ENCODE assay signal across 18 cellular contexts in genomic region chr2:155895016-155895415, GRCh38.
DNase-seq lines count a peak whose midpoint lies in the region; ATAC-seq, FAIRE-seq and TF ChIP-seq lines count a peak whose summit lies in the region.
"Had no signal": no experiment of that assay in that cellular context is flagged by ENCODE, and none has a peak within 500 bp of the region (broad histone marks: within the 10 kb centered on the region; RNA-seq: fewer than 3 reads in every experiment).

No MANE protein-coding gene starts in this region.

- no peaks in the 10 kb centered on the region for H3K9me3 Mint-ChIP-seq in GM23338

- ATAC-seq in GM23338 = no peak
- no peak for ATAC-seq in left colon
- ATAC-seq: A549, SK-N-SH treated with all-trans-retinoic acid at 6 μM for 48 hours had no signal

- peak overlapping the region; percentile 17 for H3K4me2 ChIP-seq in keratinocyte (ENCODE audit: control insufficient read depth, extremely low read depth, insufficient read depth, low read depth, low read length)
- H3K4me2 ChIP-seq in GM23338 = no peak overlapping the region
- H3K4me2 ChIP-seq: A549 had no signal

- no peaks in the 10 kb centered on the region for H3F3A ChIP-seq in GM23338 (replicated peaks; ENCODE audit: low read depth)

- H3K4me3 Mint-ChIP-seq in GM23338 = no peak overlapping the region
- H3K4me3 Mint-ChIP-seq: H9 had no signal

- intact Hi-C loops in left colon (cut with DNase I, micrococcal nuclease) = no loop called here

- no peaks in the 10 kb centered on the region for H3K79me2 ChIP-seq in keratinocyte (ENCODE audit: control insufficient read depth, insufficient read depth, low read length)
- no peaks in the 10 kb centered on the region for H3K79me2 ChIP-seq in GM23338 (replicated peaks; ENCODE audit: insufficient read depth)

- H3K4me1 ChIP-seq in keratinocyte (ENCODE audit: control insufficient read depth, extremely low read depth, insufficient read depth, low read length) = peaks cover 8% of the 10 kb centered on the region
- H3K4me1 ChIP-seq in GM23338 (ENCODE audit: insufficient read depth) = 0 out of 2 replicates have a peak, but pooled peaks cover 5% of the 10 kb centered on the region
- H3K4me1 ChIP-seq: A549 had no signal

- no peaks in the 10 kb centered on the region for H3K36me3 ChIP-seq in keratinocyte (ENCODE audit: control insufficient read depth in 2 of 2, extremely low read depth in 1 of 2, insufficient read depth in 2 of 2, low read length in 2 of 2)
- H3K36me3 ChIP-seq in GM23338 (ENCODE audit: insufficient read depth) = no peaks in the 10 kb centered on the region

- no peak overlapping the region for H2AFZ ChIP-seq in keratinocyte (ENCODE audit: control insufficient read depth, low read length)
- no peak overlapping the region for H2AFZ ChIP-seq in GM23338

- H3K27ac ChIP-seq in keratinocyte (ENCODE audit: control insufficient read depth, insufficient read depth, low read length) (no peak overlapping the region), GM23338 (ENCODE audit: low read depth) (no peak overlapping the region)
- H3K27ac ChIP-seq: A549 had no signal

- no peaks in the 10 kb centered on the region; the same call in 2 of the 3 replicates for H3K36me3 Mint-ChIP-seq in GM23338 (ENCODE audit: low read depth)

- H3K27me3 Mint-ChIP-seq in GM23338 (ENCODE audit: insufficient read depth, low read depth, poor library complexity) = peaks cover 2% of the 10 kb centered on the region

- TF ChIP-seq CTCF in keratinocyte (optimal IDR thresholded peaks at IDR 0.05 in 1 of 3, IDR thresholded peaks at IDR 0.05 in 1 of 3, conservative IDR thresholded peaks at IDR 0.05 in 1 of 3; ENCODE audit: extremely low read depth in 1 of 3, insufficient read depth in 2 of 3, low read length in 3 of 3) (no peak), GM23338 (conservative IDR thresholded peaks at IDR 0.05; ENCODE audit: low read depth in 2 of 2) (no peak)

- H3K27me3 ChIP-seq in keratinocyte (ENCODE audit: control insufficient read depth, extremely low read depth, insufficient read depth, low read length) (no peaks in the 10 kb centered on the region), GM23338 (ENCODE audit: insufficient read depth) (no peaks in the 10 kb centered on the region)

- H3K9ac ChIP-seq in keratinocyte (ENCODE audit: control insufficient read depth, extremely low read depth, insufficient read depth, low read length) = no peak overlapping the region

- FAIRE-seq in keratinocyte (lab: Jason Lieb, UNC) = peak; percentile 9
- FAIRE-seq: A549 had no signal

- peaks cover 8% of the 10 kb centered on the region for H3K4me1 Mint-ChIP-seq in GM23338

- no peaks in the 10 kb centered on the region for H4K20me1 ChIP-seq in keratinocyte (ENCODE audit: control insufficient read depth, extremely low read depth, insufficient read depth, low read length)
- H4K20me1 ChIP-seq in GM23338 (replicated peaks; ENCODE audit: insufficient read depth) = no peaks in the 10 kb centered on the region

- DNase-seq in EL (peak; percentile 7), RPMI7951 (ENCODE audit: low read depth) (peak; percentile 8), dedifferentiated amniotic fluid mesenchymal stem cell (ENCODE audit: extremely low spot score) (peak; percentile 31), keratinocyte (ENCODE audit: low read depth, low spot score) (peak; percentile 21), DMS153 (lab: John Stamatoyannopoulos, UW) (no peak), GM23338 (ENCODE audit: low spot score) (no peak), nucleus accumbens (lab: John Stamatoyannopoulos, UW) (no peak), left colon (no peak)
- DNase-seq: C1 segment of cervical spinal cord, DMS 273 treated with DMSO at 0.1 percent for 48 hours, H9, NCI-H1417, NCI-H2081, NCI-H510A, NCI-H82, SHP77 had no signal

- H3K4me3 ChIP-seq in keratinocyte (ENCODE audit: control insufficient read depth in 2 of 3, extremely low read depth in 1 of 3, insufficient read depth in 2 of 3, low read depth in 1 of 3, low read length in 3 of 3) = no peak overlapping the region
- no peak overlapping the region for H3K4me3 ChIP-seq in GM23338
- H3K4me3 ChIP-seq: A549 had no signal

- H3K9me2 ChIP-seq in GM23338 (ENCODE audit: insufficient read depth) = no peaks in the 10 kb centered on the region

- dilution Hi-C loops in keratinocyte (cut with MboI; ENCODE audit: extremely low pct_ligation_motif_present, low sequenced_read_pairs) = no loop called here

- no peaks in the 10 kb centered on the region for H3K9me3 ChIP-seq in keratinocyte (ENCODE audit: control insufficient read depth, low read depth, low read length)
- H3K9me3 ChIP-seq: A549 had no signal

- no peak overlapping the region for H3K27ac Mint-ChIP-seq in GM23338
- H3K27ac Mint-ChIP-seq: H9 had no signal

- no peaks in the 10 kb centered on the region for H3K9me1 ChIP-seq in keratinocyte (ENCODE audit: control insufficient read depth, extremely low read depth, insufficient read depth, low read length)

TF ChIP-seq in GM23338, 12 proteins besides CTCF, POLR2A, EP300 and RAD21 (continues in another document):
- TF ChIP-seq NANOG (IDR thresholded peaks at IDR 0.05; ENCODE audit: borderline replicate concordance) (no peak), EZH2 (IDR thresholded peaks at IDR 0.05; ENCODE audit: low read depth, unreplicated experiment) (no peak), CREB1 (CRISPR knock-in tag; IDR thresholded peaks at IDR 0.05; ENCODE audit: low read depth) (no peak), JUNB (IDR thresholded peaks at IDR 0.05; ENCODE audit: unreplicated experiment) (no peak), STAT1 (IDR thresholded peaks at IDR 0.05; ENCODE audit: unreplicated experiment) (no peak), POLR2AphosphoS5 (IDR thresholded peaks at IDR 0.05; ENCODE audit: low read depth) (no peak), EZH2phosphoT487 (IDR thresholded peaks at IDR 0.05; ENCODE audit: unreplicated experiment) (no peak), ETS1 (IDR thresholded peaks at IDR 0.05) (no peak), ZNF114 (CRISPR knock-in tag; IDR thresholded peaks at IDR 0.05) (no peak), ZNF331 (CRISPR knock-in tag; IDR thresholded peaks at IDR 0.05; ENCODE audit: low read depth) (no peak), REST (IDR thresholded peaks at IDR 0.05; ENCODE audit: unreplicated experiment) (no peak)

Comparison
In these comparisons a context has a peak if more than half of its experiments do, and no peak if none do; other contexts are left out.
1. DNase-seq: peak in EL (single experiment), RPMI7951 (single experiment), dedifferentiated amniotic fluid mesenchymal stem cell (single experiment) and keratinocyte (single experiment); none in DMS153 (single experiment), GM23338 (single experiment), nucleus accumbens (0 of 56) and left colon (0 of 2).